1 cellular context compared by ENCODE assay signal in genomic region chr7:137535579-137535978, GRCh38.
TF ChIP-seq lines count a peak whose summit lies in the region.

No MANE protein-coding gene starts in this region.

TF ChIP-seq in IMR-90, 13 proteins besides CTCF, POLR2A, EP300 and RAD21 (continued from another document):
- TF ChIP-seq ELK1 (IDR thresholded peaks at IDR 0.05; ENCODE audit: borderline replicate concordance, low read depth, low read length) (no peak), MXI1 (IDR thresholded peaks at IDR 0.05; ENCODE audit: borderline replicate concordance, low read depth, low read length) (no peak)
